ENCODE assay signal across 21 cellular contexts in genomic region chr2:216776076-216776726, GRCh38.
DNase-seq lines count a peak whose midpoint lies in the region; ATAC-seq and TF ChIP-seq lines count a peak whose summit lies in the region.
"Had no signal": no experiment of that assay in that cellular context is flagged by ENCODE, and none has a peak within 500 bp of the region (broad histone marks: within the 10 kb centered on the region; RNA-seq: fewer than 3 reads in every experiment).

No MANE protein-coding gene starts in this region.

- no peak overlapping the region for H2AFZ ChIP-seq in IMR-90 (replicated peaks; ENCODE audit: low read length, poor library complexity)
- no peak overlapping the region for H2AFZ ChIP-seq in mesenchymal stem cell (ENCODE audit: low read depth, low read length)

- H3K4me1 ChIP-seq in BLaER1 (peaks cover 20% of the 10 kb centered on the region), IMR-90 (ENCODE audit: control insufficient read depth, insufficient read depth, low read length) (peaks cover 11% of the 10 kb centered on the region), mesenchymal stem cell (ENCODE audit: control insufficient read depth, insufficient read depth, low read depth, low read length) (peaks cover 20% of the 10 kb centered on the region)
- H3K4me1 ChIP-seq: prostate gland, spleen had no signal

- no CpG with 5 or more reads among the region's 12 CpGs for WGBS in IMR-90 (ENCODE audit: extremely low coverage in 2 of 2, insufficient read length in 1 of 2), 2 experiments
- 77% methylated on average over 12 of the region's 12 CpGs for WGBS in mesenchymal stem cell

- H4K91ac ChIP-seq in IMR-90 (ENCODE audit: insufficient read depth, low read depth, low read length), result 0 out of 2 replicates have a peak overlapping the region, but pooled peaks have one; percentile 6
- peak overlapping the region; percentile 43 for H4K91ac ChIP-seq in mesenchymal stem cell (ENCODE audit: low read length)

- peak overlapping the region; percentile 40; the same call in 1 of the 2 replicates for H2BK120ac ChIP-seq in IMR-90 (ENCODE audit: low read depth, low read length)
- H2BK120ac ChIP-seq in mesenchymal stem cell (ENCODE audit: low read depth, low read length), result peak overlapping the region; percentile 74

- no peak overlapping the region for H3K4me3 Mint-ChIP-seq in stimulated activated naive B cell treated with anti-CD40 and anti-IgM and Interleukin-4, amounts not matched to agents 10 μg/mL and 1 μg/mL and 100 μg/mL, for 72 hours
- H3K4me3 Mint-ChIP-seq: CD4-positive, CD25-positive, alpha-beta regulatory T cell; nephron had no signal

- no TSS peak for BruUV-seq in IMR-90 (replicated peaks; lab: Mats Ljungman, UMichigan)

- peaks cover 16 to 25% of the 10 kb centered on the region in 2 donors for H3K27me3 Mint-ChIP-seq in stimulated activated naive B cell treated with anti-CD40 and anti-IgM and Interleukin-4, amounts not matched to agents 10 μg/mL and 1 μg/mL and 100 μg/mL, for 72 hours
- H3K27me3 Mint-ChIP-seq: CD4-positive, CD25-positive, alpha-beta regulatory T cell had no signal

- H2BK15ac ChIP-seq in IMR-90 (ENCODE audit: low read depth, low read length) (peak overlapping the region; percentile 39; the same call in 1 of the 3 replicates), mesenchymal stem cell (ENCODE audit: low read depth, poor library complexity, severe bottlenecking) (peak overlapping the region; percentile 35)

- H2AK9ac ChIP-seq in IMR-90 (replicated peaks; ENCODE audit: low read depth, low read length, poor library complexity), result no peak overlapping the region

- H3K56ac ChIP-seq in IMR-90 (ENCODE audit: extremely low read depth, insufficient read depth, low read length), result no peak overlapping the region

- H3K27ac Mint-ChIP-seq in stimulated activated naive B cell treated with anti-CD40 and anti-IgM and Interleukin-4, amounts not matched to agents 10 μg/mL and 1 μg/mL and 100 μg/mL, for 72 hours, result no peak overlapping the region
- H3K27ac Mint-ChIP-seq: CD4-positive, CD25-positive, alpha-beta regulatory T cell had no signal

- no peak overlapping the region for H4K8ac ChIP-seq in IMR-90 (ENCODE audit: low read depth in 2 of 2, low read length in 2 of 2)
- H4K8ac ChIP-seq in mesenchymal stem cell (ENCODE audit: low read length), result peak overlapping the region; percentile 51

- H4K20me1 ChIP-seq in BLaER1 (no peaks in the 10 kb centered on the region), IMR-90 (ENCODE audit: insufficient read depth, low read length) (no peaks in the 10 kb centered on the region)

- H3K79me1 ChIP-seq in IMR-90 (ENCODE audit: low read depth in 1 of 2, low read length in 2 of 2) (no peaks in the 10 kb centered on the region), mesenchymal stem cell (replicated peaks; ENCODE audit: low read length, poor library complexity, severe bottlenecking) (no peaks in the 10 kb centered on the region)

- no peak for DNase-seq in IMR-90
- peak; percentile 85 for DNase-seq in NCI-H510A treated with DMSO at 0.1 percent for 48 hours (lab: John Stamatoyannopoulos, UW)
- DNase-seq in mesenchymal stem cell, result no peak
- DNase-seq in stimulated activated CD4-positive, alpha-beta T cell treated with anti-CD3 and anti-CD28 coated beads, Interleukin-4, amount 100 ng/mL, for 4 hours, result no peak
- DNase-seq in head of caudate nucleus, result no peak
- DNase-seq in GM19238 (ENCODE audit: insufficient read length, low spot score), result no peak
- no peak for DNase-seq in stimulated activated naive B cell treated with anti-CD40 and anti-IgM and Interleukin-4, amounts not matched to agents 10 μg/mL and 1 μg/mL and 100 μg/mL, for 72 hours
- DNase-seq: activated CD4-positive, alpha-beta T cell treated with anti-CD3 and anti-CD28 coated beads for 4 hours; activated CD8-positive, alpha-beta memory T cell treated with anti-CD3 and anti-CD28 coated beads, Interleukin-2, amount 50 U/mL, for 4 hours; activated gamma-delta T cell; adrenal gland; CD4-positive, CD25-positive, alpha-beta regulatory T cell; DND-41; foreskin melanocyte; mesendoderm; NCI-H446; spleen had no signal

- H3K36me3 Mint-ChIP-seq in stimulated activated naive B cell treated with anti-CD40 and anti-IgM and Interleukin-4, amounts not matched to agents 10 μg/mL and 1 μg/mL and 100 μg/mL, for 72 hours, result no peaks in the 10 kb centered on the region
- H3K36me3 Mint-ChIP-seq: CD4-positive, CD25-positive, alpha-beta regulatory T cell had no signal

- H2AK5ac ChIP-seq in IMR-90 (ENCODE audit: low read depth, low read length) (peak overlapping the region; percentile 54; the same call in 1 of the 2 replicates), mesenchymal stem cell (ENCODE audit: low read length, severe bottlenecking) (peak overlapping the region; percentile 62)

- in situ Hi-C loops in IMR-90 (cut with MboI; ENCODE audit: low sequenced_read_pairs), result no loop called here

- POLR2A ChIA-PET in IMR-90 (lab: Charles Lee; ENCODE audit: unreplicated experiment), result no interaction called here

- intact Hi-C loops in IMR-90 (cut with micrococcal nuclease) (no loop called here), head of caudate nucleus (cut with DNase I) (no loop called here)

- no peak overlapping the region for H3K4me3 ChIP-seq in BLaER1
- no peak overlapping the region for H3K4me3 ChIP-seq in IMR-90 (ENCODE audit: insufficient read depth, low read depth, low read length)
- no peak overlapping the region for H3K4me3 ChIP-seq in mesenchymal stem cell (ENCODE audit: insufficient read depth in 1 of 2, low read depth in 1 of 2, low read length in 2 of 2)
- H3K4me3 ChIP-seq: adrenal gland, prostate gland, spleen had no signal

- peaks cover 10% of the 10 kb centered on the region for H3K9me1 ChIP-seq in IMR-90 (ENCODE audit: insufficient read depth, low read length)

- CTCF ChIA-PET in IMR-90 (lab: Yijun Ruan, JAX), result interaction anchor here (1.3 to 1.7 kb wide), 2 partner anchors 12 to 78 kb away, joined by 3 to 4 read pairs; no protein-coding TSS in a partner anchor

- H3K4me2 ChIP-seq in BLaER1 (peak overlapping the region; percentile 31), IMR-90 (ENCODE audit: low read depth, low read length) (no peak overlapping the region), mesenchymal stem cell (ENCODE audit: low read length, poor library complexity, severe bottlenecking) (no peak overlapping the region)

- H3K9me3 ChIP-seq in BLaER1, result no peaks in the 10 kb centered on the region; the same call in 1 of the 2 replicates
- no peaks in the 10 kb centered on the region for H3K9me3 ChIP-seq in IMR-90 (ENCODE audit: control insufficient read depth, insufficient read depth, low read length)
- H3K9me3 ChIP-seq in mesenchymal stem cell (ENCODE audit: control insufficient read depth, low read length), result no peaks in the 10 kb centered on the region
- H3K9me3 ChIP-seq: adrenal gland, prostate gland had no signal

- ATAC-seq in IMR-90 (ENCODE audit: low read depth), result no peak
- no peak for ATAC-seq in stimulated activated naive B cell treated with anti-CD40 and anti-IgM and Interleukin-4, amounts not matched to agents 10 μg/mL and 1 μg/mL and 100 μg/mL, for 72 hours (replicated peaks)

- no peak overlapping the region for H3K23ac ChIP-seq in IMR-90 (ENCODE audit: low read depth, low read length)
- H3K23ac ChIP-seq in mesenchymal stem cell (ENCODE audit: low read length in 2 of 2), result no peak overlapping the region

- no peak overlapping the region; the same call in 1 of the 2 replicates for H3K18ac ChIP-seq in IMR-90 (ENCODE audit: low read depth, low read length)
- H3K18ac ChIP-seq in mesenchymal stem cell (ENCODE audit: low read depth in 1 of 2, low read length in 2 of 2), result peak overlapping the region; percentile 74 to 85

- no peak for TF ChIP-seq POLR2A in IMR-90 (IDR thresholded peaks at IDR 0.05; ENCODE audit: low read depth, low read length)

- H3K4ac ChIP-seq in IMR-90 (ENCODE audit: low read depth, low read length) (peak overlapping the region; percentile 30; the same call in 1 of the 2 replicates), mesenchymal stem cell (ENCODE audit: low read depth in 1 of 2, low read length in 2 of 2) (peak overlapping the region; percentile 20 to 89)

- peak overlapping the region; percentile 79 to 99 for H2BK12ac ChIP-seq in mesenchymal stem cell (ENCODE audit: low read length in 2 of 2)

- H3K14ac ChIP-seq in IMR-90 (replicated peaks; ENCODE audit: low read depth, low read length) (peak overlapping the region; percentile 61; the same call in 1 of the 2 replicates), mesenchymal stem cell (ENCODE audit: low read length in 2 of 2) (no peak overlapping the region)

- H2BK5ac ChIP-seq in IMR-90 (ENCODE audit: low read depth, low read length, poor library complexity, severe bottlenecking) (no peak overlapping the region), mesenchymal stem cell (ENCODE audit: low read depth, low read length, poor library complexity, severe bottlenecking) (no peak overlapping the region)

- H2BK20ac ChIP-seq in IMR-90 (ENCODE audit: low read depth, low read length), result peak overlapping the region; percentile 34; the same call in 1 of the 2 replicates

- H4K5ac ChIP-seq in IMR-90 (ENCODE audit: low read depth, low read length), result no peak overlapping the region; the same call in 1 of the 2 replicates

- H3K36me3 ChIP-seq in BLaER1 (no peaks in the 10 kb centered on the region), IMR-90 (ENCODE audit: control insufficient read depth, insufficient read depth, low read length) (no peaks in the 10 kb centered on the region), mesenchymal stem cell (ENCODE audit: control insufficient read depth in 1 of 2, insufficient read depth in 2 of 2, low read depth in 1 of 2, low read length in 2 of 2) (no peaks in the 10 kb centered on the region)
- H3K36me3 ChIP-seq: adrenal gland, prostate gland, spleen had no signal

- H3K9ac ChIP-seq in BLaER1 (no peak overlapping the region), IMR-90 (ENCODE audit: low read depth, low read length) (no peak overlapping the region), mesenchymal stem cell (ENCODE audit: low read length) (no peak overlapping the region)

- H3K27ac ChIP-seq in BLaER1 (no peak overlapping the region), IMR-90 (ENCODE audit: insufficient read depth, low read length) (no peak overlapping the region), mesenchymal stem cell (ENCODE audit: low read length, poor library complexity, severe bottlenecking) (peak overlapping the region; percentile 13)
- H3K27ac ChIP-seq: epithelial cell of prostate, prostate gland, spleen had no signal

- no peak for TF ChIP-seq CTCF in IMR-90 (conservative IDR thresholded peaks at IDR 0.05; ENCODE audit: low read depth, low read length)

- H3K27me3 ChIP-seq in BLaER1 (no peaks in the 10 kb centered on the region), IMR-90 (ENCODE audit: control insufficient read depth, insufficient read depth, low read length) (no peaks in the 10 kb centered on the region), mesenchymal stem cell (ENCODE audit: control insufficient read depth in 1 of 2, insufficient read depth in 1 of 2, low read length in 2 of 2) (no peaks in the 10 kb centered on the region)
- H3K27me3 ChIP-seq: adrenal gland, spleen had no signal

- no peak for TF ChIP-seq RAD21 in IMR-90 (IDR thresholded peaks at IDR 0.05; ENCODE audit: low read length)

- H3K4me1 Mint-ChIP-seq in stimulated activated naive B cell treated with anti-CD40 and anti-IgM and Interleukin-4, amounts not matched to agents 10 μg/mL and 1 μg/mL and 100 μg/mL, for 72 hours, result no peaks in the 10 kb centered on the region
- H3K4me1 Mint-ChIP-seq: CD4-positive, CD25-positive, alpha-beta regulatory T cell had no signal

- peaks cover 1 to 4% of the 10 kb centered on the region in 2 donors for H3K9me3 Mint-ChIP-seq in stimulated activated naive B cell treated with anti-CD40 and anti-IgM and Interleukin-4, amounts not matched to agents 10 μg/mL and 1 μg/mL and 100 μg/mL, for 72 hours

- dilution Hi-C loops in IMR-90 (cut with HindIII; ENCODE audit: low sequenced_read_pairs, unreplicated experiment), result no loop called here
